Comparison of ENCODE assay signal across 21 cellular contexts in the genomic region with DNA sequence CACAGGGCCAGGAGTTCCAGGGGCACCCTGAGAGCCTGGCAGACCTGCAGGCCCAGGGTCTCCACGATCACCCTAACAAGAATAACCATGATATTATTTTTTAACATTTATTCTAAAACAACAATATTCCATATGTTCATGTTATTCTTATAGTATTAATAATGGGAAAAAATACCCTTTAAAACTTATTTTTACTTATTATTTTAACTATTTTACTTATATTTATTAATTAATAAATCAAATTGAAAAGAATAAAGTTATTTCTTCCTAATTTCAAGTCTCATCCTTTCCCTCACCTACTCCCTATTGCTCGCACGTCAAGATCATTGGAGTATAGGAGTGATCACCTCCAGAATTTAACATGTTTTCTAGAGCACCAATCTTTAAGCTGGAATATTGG.
DNase-seq lines count a peak whose midpoint lies in the region; ATAC-seq, FAIRE-seq and TF ChIP-seq lines count a peak whose summit lies in the region.
"Had no signal": no experiment of that assay in that cellular context is flagged by ENCODE, and none has a peak within 500 bp of the region (broad histone marks: within the 10 kb centered on the region; RNA-seq: fewer than 3 reads in every experiment).

No MANE protein-coding gene starts in this region.

- H3K4me1 Mint-ChIP-seq in osteocyte (ENCODE audit: unreplicated experiment) = peaks cover 48% of the 10 kb centered on the region
- H3K4me1 Mint-ChIP-seq in activated T-helper 17 cell treated with anti-CD3 and anti-CD28 coated beads, Interleukin-2, amount 50 U/mL, for 72 hours = no peaks in the 10 kb centered on the region
- H3K4me1 Mint-ChIP-seq: CD4-positive, CD25-positive, alpha-beta regulatory T cell; CD8-positive, alpha-beta memory T cell had no signal

- no peak overlapping the region; the same call in 2 of the 3 replicates for H2BK15ac ChIP-seq in IMR-90 (ENCODE audit: low read depth, low read length)

- H2BK120ac ChIP-seq in IMR-90 (ENCODE audit: low read depth, low read length) = no peak overlapping the region

- WGBS in IMR-90 (ENCODE audit: extremely low coverage in 2 of 2, insufficient read length in 1 of 2), 2 experiments = no CpG with 5 or more reads among the region's 3 CpGs

- H3K9me1 ChIP-seq in IMR-90 (ENCODE audit: insufficient read depth, low read length) = peaks cover 3% of the 10 kb centered on the region; the same call in 1 of the 2 replicates

- H3K36me3 ChIP-seq in IMR-90 (ENCODE audit: control insufficient read depth, insufficient read depth, low read length) (peaks cover 49% of the 10 kb centered on the region), adipocyte (ENCODE audit: control insufficient read depth, insufficient read depth, low read length, severe bottlenecking) (peaks cover 99% of the 10 kb centered on the region)
- H3K36me3 ChIP-seq: BE2C had no signal

- H4K91ac ChIP-seq in IMR-90 (ENCODE audit: insufficient read depth, low read depth, low read length) = no peak overlapping the region

- ATAC-seq in IMR-90 (ENCODE audit: low read depth) = no peak
- ATAC-seq in activated T-helper 17 cell treated with anti-CD3 and anti-CD28 coated beads, Interleukin-2, amount 50 U/mL, for 72 hours (replicated peaks) = no peak

- H3K27ac ChIP-seq in IMR-90 (ENCODE audit: insufficient read depth, low read length) (peak overlapping the region; percentile 35; the same call in 1 of the 2 replicates), coronary artery (no peak overlapping the region)
- H3K27ac ChIP-seq: HL-60 had no signal

- peaks cover 15 to 32% of the 10 kb centered on the region in 2 experiments for H3K79me1 ChIP-seq in IMR-90 (ENCODE audit: low read depth in 1 of 2, low read length in 2 of 2)

- BruUV-seq in IMR-90 (replicated peaks; lab: Mats Ljungman, UMichigan) = no TSS peak

- peak overlapping the region; percentile 44; the same call in 1 of the 2 replicates for H3K4ac ChIP-seq in IMR-90 (ENCODE audit: low read depth, low read length)

- peak; percentile 31 for FAIRE-seq in G401.6 (lab: Jason Lieb, UNC)
- FAIRE-seq: GM19239 had no signal

- in situ Hi-C loops in IMR-90 (cut with MboI; ENCODE audit: low sequenced_read_pairs) = no loop called here

- TF ChIP-seq POLR2A in IMR-90 (IDR thresholded peaks at IDR 0.05; ENCODE audit: low read depth, low read length) = no peak

- H4K8ac ChIP-seq in IMR-90 (ENCODE audit: low read depth in 2 of 2, low read length in 2 of 2) = peak overlapping the region in 1 of 2 experiments; percentile 65; a peak in 1 of 4 replicates

- H3K18ac ChIP-seq in IMR-90 (ENCODE audit: low read depth, low read length) = no peak overlapping the region; the same call in 1 of the 2 replicates

- H2AK5ac ChIP-seq in IMR-90 (ENCODE audit: low read depth, low read length) = no peak overlapping the region; the same call in 1 of the 2 replicates

- no peak overlapping the region for H2AFZ ChIP-seq in IMR-90 (replicated peaks; ENCODE audit: low read length, poor library complexity)

- intact Hi-C loops in IMR-90 (cut with micrococcal nuclease) = no loop called here

- H3K4me3 Mint-ChIP-seq in osteocyte (ENCODE audit: unreplicated experiment) = no peak overlapping the region
- no peak overlapping the region for H3K4me3 Mint-ChIP-seq in activated T-helper 17 cell treated with anti-CD3 and anti-CD28 coated beads, Interleukin-2, amount 50 U/mL, for 72 hours
- H3K4me3 Mint-ChIP-seq: CD4-positive, CD25-positive, alpha-beta regulatory T cell; CD8-positive, alpha-beta memory T cell had no signal

- POLR2A ChIA-PET in IMR-90 (lab: Charles Lee; ENCODE audit: unreplicated experiment) = no interaction called here

- no peak overlapping the region for H2AK9ac ChIP-seq in IMR-90 (replicated peaks; ENCODE audit: low read depth, low read length, poor library complexity)

- H3K27me3 ChIP-seq in IMR-90 (ENCODE audit: control insufficient read depth, insufficient read depth, low read length) (no peaks in the 10 kb centered on the region), adipocyte (replicated peaks; ENCODE audit: control insufficient read depth, insufficient read depth, low read length) (no peaks in the 10 kb centered on the region)
- H3K27me3 ChIP-seq: BE2C had no signal

- H3K23ac ChIP-seq in IMR-90 (ENCODE audit: low read depth, low read length) = no peak overlapping the region; the same call in 1 of the 2 replicates

- H4K20me1 ChIP-seq in IMR-90 (ENCODE audit: insufficient read depth, low read length) = no peaks in the 10 kb centered on the region

- H3K27me3 Mint-ChIP-seq in osteocyte (ENCODE audit: unreplicated experiment) = no peaks in the 10 kb centered on the region
- no peaks in the 10 kb centered on the region for H3K27me3 Mint-ChIP-seq in activated T-helper 17 cell treated with anti-CD3 and anti-CD28 coated beads, Interleukin-2, amount 50 U/mL, for 72 hours
- H3K27me3 Mint-ChIP-seq: CD4-positive, CD25-positive, alpha-beta regulatory T cell; CD8-positive, alpha-beta memory T cell had no signal

- DNase-seq in IMR-90 (no peak), adipocyte (ENCODE audit: low read depth) (no peak), osteocyte (ENCODE audit: extremely low spot score, unreplicated experiment) (no peak), coronary artery (ENCODE audit: low spot score) (no peak), hepatic stellate cell (ENCODE audit: low spot score) (no peak)
- DNase-seq in effector CD8-positive, alpha-beta T cell (lab: John Stamatoyannopoulos, UW) = no peak
- DNase-seq: 8988T; BE2C; C1 segment of cervical spinal cord; CD4-positive, CD25-positive, alpha-beta regulatory T cell; CD8-positive, alpha-beta memory T cell; COR-L47; DMS 273 treated with DMSO at 0.1 percent for 48 hours; DMS53; DND-41; EL; HCEC 1CT had no signal

- no peak overlapping the region for H3K4me2 ChIP-seq in IMR-90 (ENCODE audit: low read depth, low read length)

- peak overlapping the region; percentile 72 for H2BK5ac ChIP-seq in IMR-90 (ENCODE audit: low read depth, low read length, poor library complexity, severe bottlenecking)

- peaks cover 73% of the 10 kb centered on the region for H3K36me3 Mint-ChIP-seq in osteocyte (ENCODE audit: unreplicated experiment)
- no peaks in the 10 kb centered on the region for H3K36me3 Mint-ChIP-seq in activated T-helper 17 cell treated with anti-CD3 and anti-CD28 coated beads, Interleukin-2, amount 50 U/mL, for 72 hours (ENCODE audit: low read depth)
- H3K36me3 Mint-ChIP-seq: CD4-positive, CD25-positive, alpha-beta regulatory T cell; CD8-positive, alpha-beta memory T cell had no signal

- peak overlapping the region; percentile 42; the same call in 1 of the 2 replicates for H2BK20ac ChIP-seq in IMR-90 (ENCODE audit: low read depth, low read length)

- CTCF ChIA-PET in IMR-90 (lab: Yijun Ruan, JAX) = interaction anchor here (0.6 kb wide), 1 partner anchor 199 kb away, joined by 3 read pairs; no protein-coding TSS in a partner anchor

- peak overlapping the region; percentile 69 for H3K27ac Mint-ChIP-seq in osteocyte (ENCODE audit: unreplicated experiment)
- H3K27ac Mint-ChIP-seq in activated T-helper 17 cell treated with anti-CD3 and anti-CD28 coated beads, Interleukin-2, amount 50 U/mL, for 72 hours = no peak overlapping the region
- H3K27ac Mint-ChIP-seq: CD4-positive, CD25-positive, alpha-beta regulatory T cell; CD8-positive, alpha-beta memory T cell had no signal

- no peak overlapping the region for H3K9ac ChIP-seq in IMR-90 (ENCODE audit: low read depth, low read length)
- H3K9ac ChIP-seq in adipocyte (ENCODE audit: low read length) = peak overlapping the region; percentile 56

- TF ChIP-seq CTCF in IMR-90 (conservative IDR thresholded peaks at IDR 0.05; ENCODE audit: low read depth, low read length) (no peak), osteocyte (IDR thresholded peaks at IDR 0.05) (no peak), coronary artery (IDR thresholded peaks at IDR 0.05) (no peak)

- TF ChIP-seq RAD21 in IMR-90 (IDR thresholded peaks at IDR 0.05; ENCODE audit: low read length) = no peak

- H4K5ac ChIP-seq in IMR-90 (ENCODE audit: low read depth, low read length) = no peak overlapping the region

- peaks cover 5% of the 10 kb centered on the region for H3K4me1 ChIP-seq in IMR-90 (ENCODE audit: control insufficient read depth, insufficient read depth, low read length)
- peaks cover 55% of the 10 kb centered on the region for H3K4me1 ChIP-seq in adipocyte (ENCODE audit: control insufficient read depth, insufficient read depth, low read length)
- H3K4me1 ChIP-seq: BE2C had no signal

- H3K4me3 ChIP-seq in IMR-90 (ENCODE audit: insufficient read depth, low read depth, low read length) (no peak overlapping the region), adipocyte (ENCODE audit: low read length) (no peak overlapping the region), coronary artery (no peak overlapping the region)

- no peaks in the 10 kb centered on the region for H3K9me3 Mint-ChIP-seq in osteocyte (ENCODE audit: unreplicated experiment)
- no peaks in the 10 kb centered on the region for H3K9me3 Mint-ChIP-seq in activated T-helper 17 cell treated with anti-CD3 and anti-CD28 coated beads, Interleukin-2, amount 50 U/mL, for 72 hours
- H3K9me3 Mint-ChIP-seq: CD8-positive, alpha-beta memory T cell had no signal

- H3K14ac ChIP-seq in IMR-90 (replicated peaks; ENCODE audit: low read depth, low read length) = no peak overlapping the region

- dilution Hi-C loops in IMR-90 (cut with HindIII; ENCODE audit: low sequenced_read_pairs, unreplicated experiment) = no loop called here

- H3K9me3 ChIP-seq in IMR-90 (ENCODE audit: control insufficient read depth, insufficient read depth, low read length) (no peaks in the 10 kb centered on the region), adipocyte (ENCODE audit: control insufficient read depth, low read length) (no peaks in the 10 kb centered on the region)
- H3K9me3 ChIP-seq: BE2C had no signal

- no peak overlapping the region for H3K56ac ChIP-seq in IMR-90 (ENCODE audit: extremely low read depth, insufficient read depth, low read length)

TF ChIP-seq in IMR-90, 13 proteins besides CTCF, POLR2A, EP300 and RAD21:
- TF ChIP-seq MAFK (IDR thresholded peaks at IDR 0.05; ENCODE audit: low read depth, low read length) = no peak
- no peak for TF ChIP-seq SMC3 (IDR thresholded peaks at IDR 0.05; ENCODE audit: low read depth, low read length)
- TF ChIP-seq, protein P1, sequence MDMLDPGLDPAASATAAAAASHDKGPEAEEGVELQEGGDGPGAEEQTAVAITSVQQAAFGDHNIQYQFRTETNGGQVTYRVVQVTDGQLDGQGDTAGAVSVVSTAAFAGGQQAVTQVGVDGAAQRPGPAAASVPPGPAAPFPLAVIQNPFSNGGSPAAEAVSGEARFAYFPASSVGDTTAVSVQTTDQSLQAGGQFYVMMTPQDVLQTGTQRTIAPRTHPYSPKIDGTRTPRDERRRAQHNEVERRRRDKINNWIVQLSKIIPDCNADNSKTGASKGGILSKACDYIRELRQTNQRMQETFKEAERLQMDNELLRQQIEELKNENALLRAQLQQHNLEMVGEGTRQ (IDR thresholded peaks at IDR 0.05; ENCODE audit: low read depth, low read length) = no peak
- no peak for TF ChIP-seq BHLHE40 (IDR thresholded peaks at IDR 0.05; ENCODE audit: low read depth, low read length)
- TF ChIP-seq NFE2L2 (IDR thresholded peaks at IDR 0.05; ENCODE audit: low read depth, low read length) = no peak
- no peak for TF ChIP-seq RFX5 (IDR thresholded peaks at IDR 0.05; ENCODE audit: low read depth, low read length)
